ENCODE assay signal across 16 cellular contexts in genomic region chr3:105093371-105093770, GRCh38.
"Had no signal": no experiment of that assay in that cellular context is flagged by ENCODE, and none has a peak within 500 bp of the region (broad histone marks: within the 10 kb centered on the region; RNA-seq: fewer than 3 reads in every experiment).

No MANE protein-coding gene starts in this region.

- H3K27ac ChIP-seq: cardiac muscle cell, neutrophil, ovary, prostate gland, tibial artery had no signal

- H3K4me3 ChIP-seq: cardiac muscle cell, ovary, prostate gland, tibial artery had no signal

- DNase-seq: activated CD4-positive, alpha-beta memory T cell treated with anti-CD3 and anti-CD28 coated beads, Interleukin-2, amount 10 ng/mL, durations not matched to agents 7 days and 5 days; activated CD4-positive, alpha-beta T cell treated with anti-CD3 and anti-CD28 coated beads, Interleukin-2, amount 10 ng/mL, durations not matched to agents 24 days and 14 days; activated CD4-positive, CD25-positive, alpha-beta regulatory T cell; activated effector memory CD4-positive, alpha-beta T cell treated with anti-CD3 and anti-CD28 coated beads, Interleukin-2, amount 50 U/mL, for 16 hours; activated naive CD4-positive, alpha-beta T cell treated with anti-CD3 and anti-CD28 coated beads, Interleukin-2, amount 10 ng/mL, durations not matched to agents 7 days and 5 days; left ventricle myocardium superior; mammary epithelial cell; ovary; right cardiac atrium; stimulated activated CD4-positive, alpha-beta T cell treated with anti-CD3 and anti-CD28 coated beads, Interleukin-1b, Interleukin-23, amount 100 ng/mL, for 48 hours; T-helper 17 cell; tibial artery had no signal

- ATAC-seq: left ventricle myocardium superior; natural killer cell treated with Interleukin-12 subunit alpha and Interleukin-12 subunit beta and Interleukin-15 and Interleukin-18, amount 100 ng/mL, for 72 hours; right cardiac atrium; T-helper 17 cell had no signal

- H3K27me3 ChIP-seq: cardiac muscle cell, neutrophil, ovary, tibial artery had no signal

- H3K4me1 ChIP-seq: prostate gland, tibial artery had no signal

- H3K36me3 ChIP-seq: cardiac muscle cell, neutrophil, ovary, prostate gland, tibial artery had no signal

- H3K9me3 ChIP-seq: neutrophil, ovary, prostate gland, tibial artery had no signal
